In genomic region chrX:37349131-37350033, GRCh38 we compare ENCODE assay signal across 8 cellular contexts. TPM values are rescaled to one million over a fixed set of nuclear protein-coding genes. Genes with fewer than 3 reads are reported as not detected.
A peak's percentile ranks its signal among the peaks of the same experiment; 100 is the strongest.
DNase-seq lines count a peak whose midpoint lies in the region; ATAC-seq and TF ChIP-seq lines count a peak whose summit lies in the region.

Gene PRRG1, plus strand, starts transcription at chrX:37349364. Its CDS starts 56,886 bp downstream, at chrX:37406250.

- H3K27me3 ChIP-seq in AG04450 (ENCODE audit: control insufficient read depth, insufficient read depth, low read length), result no peaks in the 10 kb centered on the region

- CTCF ChIA-PET in AG04450 (lab: Charles Lee), result interaction anchor here (0.6 kb wide), 1 partner anchor 34 kb away, joined by 4 read pairs; no protein-coding TSS in a partner anchor

- TF ChIP-seq POLR2A in lower leg skin (IDR thresholded peaks at IDR 0.05), result no peak

- in situ Hi-C loops in endometrial microvascular endothelial cells (cut with HindIII; ENCODE audit: inconsistent ontology term, low pct_unique_long_range_greater_than_20kb, low sequenced_read_pairs), result no loop called here

- peak within 1 kb of the TSS; percentile 82 for H3K4me3 ChIP-seq in AG04450 (ENCODE audit: low read depth, low read length)
- H3K4me3 ChIP-seq in lower leg skin (ENCODE audit: low read depth, poor library complexity, severe bottlenecking), result peak within 1 kb of the TSS; percentile 45

- POLR2A ChIA-PET in AG04450 (lab: Yijun Ruan, JAX), result interaction anchor here (0.6 to 1.8 kb wide), 10 partner anchors 10 to 245 kb away, joined by 3 to 6 read pairs (median 4); no protein-coding TSS in a partner anchor

- intact Hi-C loops in lower leg skin (cut with DNase I; ENCODE audit: low total_unique reads), result no loop called here

- DNase-seq in AG04450 (ENCODE audit: low read depth, low spot score), result peak; percentile 65
- peak; percentile 84 for DNase-seq in HK-2 (ENCODE audit: unreplicated experiment)
- DNase-seq in SHP77 (lab: John Stamatoyannopoulos, UW), result peak; percentile 62 to 75
- DNase-seq in lower leg skin (ENCODE audit: low spot score in 2 of 2), result peak; percentile 36 to 93
- peak; percentile 2 for DNase-seq in stimulated activated naive CD8-positive, alpha-beta T cell treated with anti-CD3 and anti-CD28 coated beads, Interleukin-15, Interleukin-2, amounts not matched to agents 100 U/mL and 50 U/mL, for 24 hours
- no peak for DNase-seq in NCI-H1436 treated with DMSO at 0.1 percent for 48 hours (lab: John Stamatoyannopoulos, UW)

- 0 to 34% methylated on average over 25 to 66 of the region's 66 CpGs for WGBS in lower leg skin, 2 donors

- H3K9me3 ChIP-seq in AG04450 (ENCODE audit: control insufficient read depth, insufficient read depth, low read length), result no peaks in the 10 kb centered on the region

- no peak for ATAC-seq in stimulated activated naive CD8-positive, alpha-beta T cell treated with anti-CD3 and anti-CD28 coated beads, Interleukin-15, Interleukin-2, amounts not matched to agents 100 U/mL and 50 U/mL, for 24 hours
- ATAC-seq in HG03175 (IDR thresholded peaks at IDR 0.05; ENCODE audit: unreplicated experiment), result no peak

- H3K27ac ChIP-seq in AG04450 (ENCODE audit: low read depth, low read length), result peak within 1 kb of the TSS; percentile 94

- no peak for TF ChIP-seq CTCF in AG04450 (IDR thresholded peaks at IDR 0.05; ENCODE audit: low read depth, low read length)
- TF ChIP-seq CTCF in lower leg skin (IDR thresholded peaks at IDR 0.05), result no peak

RNA-seq across cellular contexts. Expression of gene PRRG1, which starts in this region (rescaled TPM):
- polyA plus RNA-seq in AG04450 (2011; rRNA removed), result 28.6 and 39.3 TPM in 2 replicates
- 28.5 and 28.7 TPM in 2 replicates for polyA minus RNA-seq in AG04450 (2011; rRNA and poly(A)+ RNA removed)
- total RNA-seq in endometrial microvascular endothelial cells (ENCODE audit: inconsistent ontology term), result 22.1 TPM
- total RNA-seq in lower leg skin, result 1 to 10 TPM; 4.0 to 8.1 (median 6.1) TPM
